Comparison of ENCODE assay signal across 9 cellular contexts in genomic region chr12:121514184-121514742, GRCh38.
DNase-seq lines count a peak whose midpoint lies in the region; ATAC-seq, FAIRE-seq and TF ChIP-seq lines count a peak whose summit lies in the region.
"Had no signal": no experiment of that assay in that cellular context is flagged by ENCODE, and none has a peak within 500 bp of the region (broad histone marks: within the 10 kb centered on the region; RNA-seq: fewer than 3 reads in every experiment).

No MANE protein-coding gene starts in this region.

- no peak for TF ChIP-seq POLR2A in K562 (conservative IDR thresholded peaks at IDR 0.05)
- no peak for TF ChIP-seq POLR2A in uterus (IDR thresholded peaks at IDR 0.05)

- in situ Hi-C loops in K562 (cut with MboI), result no loop called here
- in situ Hi-C loops in GM23248 (cut with MboI), result no loop called here

- H3K9me3 Mint-ChIP-seq in CD4-positive, alpha-beta memory T cell, result no peaks in the 10 kb centered on the region

- no peaks in the 10 kb centered on the region for H3K9me3 ChIP-seq in CD4-positive, alpha-beta memory T cell (ENCODE audit: control insufficient read depth in 1 of 2, low read length in 2 of 2)
- no peaks in the 10 kb centered on the region for H3K9me3 ChIP-seq in K562 (replicated peaks; ENCODE audit: control insufficient read depth, insufficient read depth, low read depth, low read length)
- H3K9me3 ChIP-seq in GM23248 (ENCODE audit: low read depth), result no peaks in the 10 kb centered on the region
- H3K9me3 ChIP-seq in uterus, result no peaks in the 10 kb centered on the region
- no peaks in the 10 kb centered on the region for H3K9me3 ChIP-seq in smooth muscle cell (replicated peaks; ENCODE audit: low read depth)

- H3K9ac ChIP-seq in K562 (ENCODE audit: insufficient read depth in 1 of 2, low read depth in 2 of 2, low read length in 2 of 2) (peak overlapping the region in 1 of 2 experiments; percentile 63; a peak in 2 of 4 replicates), GM23248 (no peak overlapping the region), smooth muscle cell (ENCODE audit: low read depth) (no peak overlapping the region)

- H3F3A ChIP-seq in GM23248 (ENCODE audit: insufficient read depth) (no peaks in the 10 kb centered on the region), smooth muscle cell (ENCODE audit: low read depth) (no peaks in the 10 kb centered on the region)

- no peaks in the 10 kb centered on the region for H3K27me3 ChIP-seq in CD4-positive, alpha-beta memory T cell (ENCODE audit: insufficient read depth, low read length)
- H3K27me3 ChIP-seq in K562 (ENCODE audit: control insufficient read depth in 2 of 2, insufficient read depth in 2 of 2, low read length in 2 of 2) (no peaks in the 10 kb centered on the region), GM23248 (replicated peaks; ENCODE audit: insufficient read depth) (no peaks in the 10 kb centered on the region), uterus (no peaks in the 10 kb centered on the region), smooth muscle cell (ENCODE audit: low read depth) (no peaks in the 10 kb centered on the region)

- H3K27me3 Mint-ChIP-seq in CD4-positive, alpha-beta memory T cell, result no peaks in the 10 kb centered on the region

- no peak for TF ChIP-seq RAD21 in K562 (CRISPR knock-in tag; conservative IDR thresholded peaks at IDR 0.05 in 1 of 2, IDR thresholded peaks at IDR 0.05 in 1 of 2)

- 10% methylated on average over 15 of the region's 16 CpGs for WGBS in K562 (ENCODE audit: insufficient coverage, low coverage, missing lambda C conversion rate)
- 87 to 89% methylated on average over 15 to 16 of the region's 16 CpGs for WGBS in GM23248 (ENCODE audit: low coverage in 1 of 2, low lambda C conversion rate in 2 of 2, missing lambda C conversion rate in 2 of 2), 2 experiments
- 94% methylated on average over 15 of the region's 16 CpGs for WGBS in smooth muscle cell (ENCODE audit: low lambda C conversion rate)

- no peak for FAIRE-seq in K562 (lab: Jason Lieb, UNC)

- peaks cover 21% of the 10 kb centered on the region for H3K36me3 ChIP-seq in CD4-positive, alpha-beta memory T cell (ENCODE audit: insufficient read depth, low read length)
- H3K36me3 ChIP-seq in K562 (ENCODE audit: control insufficient read depth, insufficient read depth, low read length) (no peaks in the 10 kb centered on the region), GM23248 (ENCODE audit: low read depth) (no peaks in the 10 kb centered on the region), uterus (no peaks in the 10 kb centered on the region), smooth muscle cell (ENCODE audit: low read depth) (no peaks in the 10 kb centered on the region)

- no peak for TF ChIP-seq EP300 in K562 (IDR thresholded peaks at IDR 0.05; ENCODE audit: low read length)

- H2AFZ ChIP-seq in K562 (ENCODE audit: low read depth, low read length), result peak overlapping the region; percentile 74
- H2AFZ ChIP-seq in GM23248, result no peak overlapping the region
- H2AFZ ChIP-seq in smooth muscle cell (ENCODE audit: low read depth), result no peak overlapping the region

- H3K4me3 Mint-ChIP-seq in CD4-positive, alpha-beta memory T cell, result no peak overlapping the region

- H3K36me3 Mint-ChIP-seq in CD4-positive, alpha-beta memory T cell, result peaks cover 15 to 39% of the 10 kb centered on the region in 2 donors

- ATAC-seq in GM19351 (IDR thresholded peaks at IDR 0.05; ENCODE audit: unreplicated experiment), result peak; percentile 50
- peak; percentile 28 for ATAC-seq in HG03103 (IDR thresholded peaks at IDR 0.05; ENCODE audit: low read depth, unreplicated experiment)
- peak; percentile 47 for ATAC-seq in K562
- ATAC-seq in GM21526 (IDR thresholded peaks at IDR 0.05; ENCODE audit: low FRiP score, unreplicated experiment), result no peak

- intact Hi-C loops in CD4-positive, alpha-beta memory T cell (cut with micrococcal nuclease), result no loop called here
- intact Hi-C loops in K562 (cut with micrococcal nuclease) (no loop called here), uterus (cut with DNase I; ENCODE audit: low total_unique reads) (no loop called here)

- CTCF ChIA-PET in CD4-positive, alpha-beta memory T cell (lab: Charles Lee; ENCODE audit: partially characterized antibody), result no interaction called here
- CTCF ChIA-PET in K562 (lab: Yijun Ruan, JAX; ENCODE audit: low intra/inter-chr PET ratio), result no interaction called here

- POLR2A ChIA-PET in CD4-positive, alpha-beta memory T cell (lab: Charles Lee; ENCODE audit: partially characterized antibody), result interaction anchor here (1.1 to 1.2 kb wide), 2 partner anchors 16 to 280 kb away, joined by 3 read pairs; partner anchors contain the start of gene RHOF
- POLR2A ChIA-PET in K562 (lab: Yijun Ruan, JAX), result interaction anchor here (0.5 to 0.7 kb wide), 3 partner anchors 12 to 367 kb away, joined by 3 read pairs; no protein-coding TSS in a partner anchor

- no peaks in the 10 kb centered on the region for H3K4me1 ChIP-seq in CD4-positive, alpha-beta memory T cell (ENCODE audit: insufficient read depth, low read length)
- H3K4me1 ChIP-seq in K562 (replicated peaks in 1 of 2; ENCODE audit: control insufficient read depth in 2 of 2, insufficient read depth in 2 of 2, low read length in 2 of 2) (peaks cover 15 to 19% of the 10 kb centered on the region in 2 experiments), GM23248 (ENCODE audit: insufficient read depth) (no peaks in the 10 kb centered on the region), uterus (no peaks in the 10 kb centered on the region), smooth muscle cell (ENCODE audit: low read depth) (no peaks in the 10 kb centered on the region)

- H3K79me2 ChIP-seq in K562 (ENCODE audit: control insufficient read depth, insufficient read depth, low read length), result no peaks in the 10 kb centered on the region
- no peaks in the 10 kb centered on the region for H3K79me2 ChIP-seq in GM23248 (ENCODE audit: insufficient read depth)
- H3K79me2 ChIP-seq in smooth muscle cell (ENCODE audit: low read depth), result no peaks in the 10 kb centered on the region

- no peaks in the 10 kb centered on the region for H3K9me2 ChIP-seq in GM23248 (ENCODE audit: insufficient read depth)

- no TSS peak for BruUV-seq in K562 (replicated peaks; lab: Mats Ljungman, UMichigan)

- TF ChIP-seq CTCF in K562 (IDR thresholded peaks at IDR 0.05 in 2 of 3, conservative IDR thresholded peaks at IDR 0.05 in 1 of 3; ENCODE audit: insufficient read depth in 2 of 3, low read depth in 1 of 3, low read length in 3 of 3) (no peak), uterus (IDR thresholded peaks at IDR 0.05) (no peak), smooth muscle cell (IDR thresholded peaks at IDR 0.05; ENCODE audit: borderline replicate concordance, insufficient read depth, poor library complexity, severe bottlenecking) (no peak)

- H3K4me2 ChIP-seq in K562 (ENCODE audit: insufficient read depth, low read length) (peak overlapping the region; percentile 73), GM23248 (ENCODE audit: unreplicated experiment) (no peak overlapping the region), smooth muscle cell (no peak overlapping the region)

- H3K27ac Mint-ChIP-seq in CD4-positive, alpha-beta memory T cell, result peak overlapping the region in 6 of 7 donors; percentile 37 to 91 (median 75)

- H3K4me1 Mint-ChIP-seq in CD4-positive, alpha-beta memory T cell, result peaks cover 1 to 12% (median 8%) of the 10 kb centered on the region in 4 donors

- peaks cover 2% of the 10 kb centered on the region for H3K9me1 ChIP-seq in K562 (ENCODE audit: control insufficient read depth, insufficient read depth, low read length)

- no peak overlapping the region for H3K4me3 ChIP-seq in CD4-positive, alpha-beta memory T cell (ENCODE audit: low read length in 2 of 2)
- H3K4me3 ChIP-seq in K562, result no peak overlapping the region
- no peak overlapping the region for H3K4me3 ChIP-seq in GM23248
- no peak overlapping the region for H3K4me3 ChIP-seq in uterus
- H3K4me3 ChIP-seq in smooth muscle cell, result no peak overlapping the region

- H3K27ac ChIP-seq in CD4-positive, alpha-beta memory T cell (ENCODE audit: low read depth, low read length), result no peak overlapping the region
- H3K27ac ChIP-seq in K562 (ENCODE audit: extremely low read depth, low read depth, low read length) (no peak overlapping the region), GM23248 (no peak overlapping the region), uterus (peak overlapping the region in 1 of 2 donors; percentile 8), smooth muscle cell (ENCODE audit: low read depth) (no peak overlapping the region)

- peaks cover 6% of the 10 kb centered on the region for H4K20me1 ChIP-seq in K562 (replicated peaks; ENCODE audit: control insufficient read depth, insufficient read depth, low read length)
- no peaks in the 10 kb centered on the region for H4K20me1 ChIP-seq in GM23248 (ENCODE audit: insufficient read depth)
- no peaks in the 10 kb centered on the region for H4K20me1 ChIP-seq in smooth muscle cell (ENCODE audit: low read depth)

- no peak for DNase-seq in CD4-positive, alpha-beta memory T cell
- DNase-seq in K562 (ENCODE audit: extremely low read depth in 1 of 4, low spot score in 3 of 4) (peak in 1 of 4 experiments; percentile 7), GM23248 (no peak), uterus (no peak), smooth muscle cell (lab: John Stamatoyannopoulos, UW; ENCODE audit: unreplicated experiment) (no peak)
- DNase-seq: GDM1 had no signal

TF ChIP-seq in K562, 482 proteins besides CTCF, POLR2A, EP300 and RAD21 (continues in another document):
- TF ChIP-seq MEIS2 (IDR thresholded peaks at IDR 0.05; ENCODE audit: partially characterized antibody) (peak; percentile 52), FOXK2 (conservative IDR thresholded peaks at IDR 0.05 in 1 of 2, IDR thresholded peaks at IDR 0.05 in 1 of 2; ENCODE audit: low read depth in 2 of 2) (peak in 1 of 2 experiments; percentile 53; a peak in 2 of 4 replicates)
- TF ChIP-seq, protein P1, sequence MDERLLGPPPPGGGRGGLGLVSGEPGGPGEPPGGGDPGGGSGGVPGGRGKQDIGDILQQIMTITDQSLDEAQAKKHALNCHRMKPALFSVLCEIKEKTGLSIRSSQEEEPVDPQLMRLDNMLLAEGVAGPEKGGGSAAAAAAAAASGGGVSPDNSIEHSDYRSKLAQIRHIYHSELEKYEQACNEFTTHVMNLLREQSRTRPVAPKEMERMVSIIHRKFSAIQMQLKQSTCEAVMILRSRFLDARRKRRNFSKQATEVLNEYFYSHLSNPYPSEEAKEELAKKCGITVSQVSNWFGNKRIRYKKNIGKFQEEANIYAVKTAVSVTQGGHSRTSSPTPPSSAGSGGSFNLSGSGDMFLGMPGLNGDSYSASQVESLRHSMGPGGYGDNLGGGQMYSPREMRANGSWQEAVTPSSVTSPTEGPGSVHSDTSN (CRISPR knock-in tag; IDR thresholded peaks at IDR 0.05; ENCODE audit: low read depth), result no peak
- TF ChIP-seq, protein P1 (tag; conservative IDR thresholded peaks at IDR 0.05; ENCODE audit: low read depth), result peak; percentile 37; the same call in 1 of the 2 replicates
